Comparison of ENCODE assay signal across 8 cellular contexts in the genomic region with DNA sequence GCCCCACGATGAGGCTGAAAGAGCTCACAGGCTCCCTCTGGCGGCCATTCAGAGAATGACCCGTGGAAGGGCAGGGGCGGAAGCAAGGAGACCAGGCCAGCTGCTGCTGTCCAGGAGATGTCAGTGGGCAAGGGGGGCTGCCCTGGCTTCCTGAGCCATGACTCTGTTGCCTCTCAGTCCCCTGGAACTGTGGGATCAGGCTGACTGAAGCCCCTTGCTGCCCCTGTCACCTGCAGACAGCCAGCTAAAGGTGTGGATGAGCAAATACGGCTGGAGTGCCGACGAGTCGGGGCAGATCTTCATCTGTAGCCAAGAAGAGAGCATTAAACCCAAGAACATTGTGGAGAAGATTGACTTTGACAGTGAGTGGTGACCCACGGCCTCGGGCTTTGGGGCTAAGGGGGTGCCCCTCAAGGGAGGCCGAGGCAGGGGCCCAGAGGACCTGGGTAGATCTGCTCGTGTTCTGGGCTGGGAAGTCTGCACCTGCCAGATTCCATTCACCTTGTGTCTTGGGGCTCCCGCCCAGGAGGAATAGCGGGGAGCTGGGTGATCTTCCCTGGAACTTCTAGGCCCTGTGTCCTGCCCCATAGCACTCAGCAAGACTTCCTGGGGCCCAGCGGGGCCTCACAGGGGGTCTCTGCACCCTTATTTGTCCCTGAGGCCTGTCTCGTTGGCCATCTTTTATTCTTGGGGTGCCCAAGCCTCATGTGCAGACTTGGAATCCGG. TPM values are rescaled to one million over a fixed set of nuclear protein-coding genes. Genes with fewer than 3 reads are reported as not detected.
DNase-seq lines count a peak whose midpoint lies in the region; ATAC-seq and TF ChIP-seq lines count a peak whose summit lies in the region.

No MANE protein-coding gene starts in this region.

- H3K14ac ChIP-seq in neuronal stem cell (ENCODE audit: low read length), result no peak overlapping the region

- H3K18ac ChIP-seq in neuronal stem cell (ENCODE audit: low read length), result peak overlapping the region; percentile 35

- no CpG with 5 or more reads among the region's 17 CpGs for WGBS in neuronal stem cell (ENCODE audit: extremely low coverage in 2 of 2, insufficient read length in 2 of 2, insufficient replicate concordance in 1 of 2), 2 donors

- H2BK5ac ChIP-seq in neuronal stem cell (ENCODE audit: low read length), result peak overlapping the region; percentile 93

- H3K27ac Mint-ChIP-seq in activated T-helper 1 cell treated with anti-CD3 and anti-CD28 coated beads, Interleukin-12 subunit alpha, Interleukin-12 subunit beta, Interleukin-2, Interleukin-4 antibody, amounts not matched to agents 30 ng/mL and 10 ng/mL and 1 ng/mL, durations not matched to agents 14 hours and 24 hours and 36 hours, result peak overlapping the region; percentile 83

- peaks cover 36% of the 10 kb centered on the region for H3K4me1 Mint-ChIP-seq in activated T-helper 1 cell treated with anti-CD3 and anti-CD28 coated beads, Interleukin-12 subunit alpha, Interleukin-12 subunit beta, Interleukin-2, Interleukin-4 antibody, amounts not matched to agents 30 ng/mL and 10 ng/mL and 1 ng/mL, durations not matched to agents 14 hours and 24 hours and 36 hours (ENCODE audit: low read depth)

- H3K27ac ChIP-seq in PC-9 (no peak overlapping the region), neuronal stem cell (replicated peaks; ENCODE audit: low read length) (no peak overlapping the region), thoracic aorta (no peak overlapping the region)

- no peaks in the 10 kb centered on the region for H3K9me2 ChIP-seq in PC-9 (ENCODE audit: insufficient read depth)

- H4K91ac ChIP-seq in neuronal stem cell (ENCODE audit: low read depth, low read length, poor library complexity), result no peak overlapping the region

- H3K9me3 ChIP-seq in PC-9 (ENCODE audit: insufficient read depth, low read depth), result no peaks in the 10 kb centered on the region
- peaks cover 0 to 2% of the 10 kb centered on the region in 2 donors for H3K9me3 ChIP-seq in neuronal stem cell (replicated peaks in 1 of 2; ENCODE audit: control insufficient read depth in 2 of 2, insufficient read depth in 1 of 2, low read depth in 1 of 2, low read length in 2 of 2)
- no peaks in the 10 kb centered on the region for H3K9me3 ChIP-seq in thoracic aorta

- peak overlapping the region; percentile 43 for H3K4me3 Mint-ChIP-seq in activated T-helper 1 cell treated with anti-CD3 and anti-CD28 coated beads, Interleukin-12 subunit alpha, Interleukin-12 subunit beta, Interleukin-2, Interleukin-4 antibody, amounts not matched to agents 30 ng/mL and 10 ng/mL and 1 ng/mL, durations not matched to agents 14 hours and 24 hours and 36 hours

- H3K79me1 ChIP-seq in neuronal stem cell (ENCODE audit: low read depth, low read length), result no peaks in the 10 kb centered on the region

- TF ChIP-seq CTCF in PC-9 (conservative IDR thresholded peaks at IDR 0.05), result peak; percentile 95
- peak; percentile 94 for TF ChIP-seq CTCF in thoracic aorta (IDR thresholded peaks at IDR 0.05)

- H3K4me3 ChIP-seq in PC-9 (no peak overlapping the region), neuronal stem cell (ENCODE audit: low read length in 2 of 2) (no peak overlapping the region), thoracic aorta (no peak overlapping the region)

- peak overlapping the region; percentile 39 for H2BK15ac ChIP-seq in neuronal stem cell (ENCODE audit: low read length)

- H2BK120ac ChIP-seq in neuronal stem cell (ENCODE audit: low read depth, low read length), result no peak overlapping the region

- POLR2A ChIA-PET in PC-9 (lab: Charles Lee; ENCODE audit: unreplicated experiment), result interaction anchor here (0.5 to 0.7 kb wide), 10 partner anchors 13 to 295 kb away, joined by 3 to 17 read pairs (median 4); partner anchors contain the start of gene ACTN4

- H3K9me3 Mint-ChIP-seq in activated T-helper 1 cell treated with anti-CD3 and anti-CD28 coated beads, Interleukin-12 subunit alpha, Interleukin-12 subunit beta, Interleukin-2, Interleukin-4 antibody, amounts not matched to agents 30 ng/mL and 10 ng/mL and 1 ng/mL, durations not matched to agents 14 hours and 24 hours and 36 hours, result no peaks in the 10 kb centered on the region

- no peak overlapping the region for H3K4ac ChIP-seq in neuronal stem cell (ENCODE audit: low read length)

- H3K23ac ChIP-seq in neuronal stem cell (ENCODE audit: low read depth, low read length, poor library complexity), result no peak overlapping the region

- peaks cover 15% of the 10 kb centered on the region; the same call in 1 of the 2 replicates for H3K36me3 ChIP-seq in PC-9 (ENCODE audit: low read depth)
- peaks cover 15 to 53% of the 10 kb centered on the region in 2 donors for H3K36me3 ChIP-seq in neuronal stem cell (replicated peaks in 1 of 2; ENCODE audit: control insufficient read depth in 2 of 2, insufficient read depth in 2 of 2, low read length in 2 of 2)
- H3K36me3 ChIP-seq in thoracic aorta, result peaks cover 23% of the 10 kb centered on the region

- ATAC-seq in thoracic aorta (ENCODE audit: insufficient number of reproducible peaks, low FRiP score, low read depth) (no peak), GM21528 (IDR thresholded peaks at IDR 0.05; ENCODE audit: low FRiP score, unreplicated experiment) (no peak)

- H3K27me3 Mint-ChIP-seq in activated T-helper 1 cell treated with anti-CD3 and anti-CD28 coated beads, Interleukin-12 subunit alpha, Interleukin-12 subunit beta, Interleukin-2, Interleukin-4 antibody, amounts not matched to agents 30 ng/mL and 10 ng/mL and 1 ng/mL, durations not matched to agents 14 hours and 24 hours and 36 hours (ENCODE audit: insufficient read depth), result no peaks in the 10 kb centered on the region

- H3K4me1 ChIP-seq in PC-9 (replicated peaks; ENCODE audit: insufficient read depth) (peaks cover 36% of the 10 kb centered on the region), neuronal stem cell (ENCODE audit: control insufficient read depth in 2 of 2, insufficient read depth in 1 of 2, low read depth in 1 of 2, low read length in 2 of 2) (no peaks in the 10 kb centered on the region), thoracic aorta (ENCODE audit: control insufficient read depth in 1 of 2, low read depth in 2 of 2) (peaks cover 0 to 8% of the 10 kb centered on the region in 2 donors)

- peaks cover 56% of the 10 kb centered on the region; the same call in 1 of the 2 replicates for H3F3A ChIP-seq in PC-9 (ENCODE audit: insufficient read depth, low read depth)

- peaks cover 13% of the 10 kb centered on the region for H3K79me2 ChIP-seq in PC-9 (ENCODE audit: low read depth)

- no peak overlapping the region for H2AFZ ChIP-seq in PC-9
- H2AFZ ChIP-seq in neuronal stem cell (ENCODE audit: low read length), result no peak overlapping the region

- no peaks in the 10 kb centered on the region for H4K20me1 ChIP-seq in PC-9 (ENCODE audit: insufficient read depth)

- peak overlapping the region; percentile 1 for H2BK12ac ChIP-seq in neuronal stem cell (ENCODE audit: low read length)

- H3K27me3 ChIP-seq in PC-9 (ENCODE audit: insufficient read depth, low read depth) (no peaks in the 10 kb centered on the region), neuronal stem cell (ENCODE audit: control insufficient read depth in 3 of 3, insufficient read depth in 3 of 3, low read depth in 1 of 3, low read length in 3 of 3) (no peaks in the 10 kb centered on the region), thoracic aorta (replicated peaks; ENCODE audit: insufficient read depth) (no peaks in the 10 kb centered on the region)

- peak overlapping the region; percentile 3 for H2AK5ac ChIP-seq in neuronal stem cell (ENCODE audit: low read depth, low read length)

- H3K36me3 Mint-ChIP-seq in activated T-helper 1 cell treated with anti-CD3 and anti-CD28 coated beads, Interleukin-12 subunit alpha, Interleukin-12 subunit beta, Interleukin-2, Interleukin-4 antibody, amounts not matched to agents 30 ng/mL and 10 ng/mL and 1 ng/mL, durations not matched to agents 14 hours and 24 hours and 36 hours (ENCODE audit: low read depth), result peaks cover 30% of the 10 kb centered on the region

- intact Hi-C loops in PC-9 (cut with micrococcal nuclease; ENCODE audit: unreplicated experiment), result loop anchor here (1.0 to 10.0 kb wide), 5 partner anchors 78 to 738 kb away; partner anchors contain the start of gene FAM98C
- intact Hi-C loops in activated T-helper 1 cell treated with anti-CD3 and anti-CD28 coated beads, Interleukin-12 subunit alpha, Interleukin-12 subunit beta, Interleukin-2, Interleukin-4 antibody, amounts not matched to agents 30 ng/mL and 10 ng/mL and 1 ng/mL, durations not matched to agents 14 hours and 24 hours and 36 hours (cut with micrococcal nuclease), result loop anchor here (1.0 kb wide), 4 partner anchors 16 to 233 kb away; partner anchors contain the start of gene EIF3K

- CTCF ChIA-PET in PC-9 (lab: Charles Lee), result interaction anchor here (0.5 to 2.0 kb wide), 8 partner anchors 14 to 409 kb away, joined by 3 to 13 read pairs (median 4); partner anchors contain the start of genes FAM98C and HNRNPL

- no peak overlapping the region for H4K8ac ChIP-seq in neuronal stem cell (ENCODE audit: low read depth, low read length)

- no peak overlapping the region for H3K9ac ChIP-seq in neuronal stem cell (ENCODE audit: low read depth, low read length, poor library complexity)

- DNase-seq in AG20443 (ENCODE audit: low spot score) (peak; percentile 88), GM19240 (ENCODE audit: insufficient read length, low spot score) (peak; percentile 72), PC-9 (peak; percentile 46 to 77), fibroblast of gingiva (ENCODE audit: low read depth) (peak; percentile 46), neuronal stem cell (ENCODE audit: low spot score) (peak; percentile 69), thoracic aorta (ENCODE audit: low spot score) (no peak)
- DNase-seq in activated T-helper 1 cell treated with anti-CD3 and anti-CD28 coated beads, Interleukin-12 subunit alpha, Interleukin-12 subunit beta, Interleukin-2, Interleukin-4 antibody, amounts not matched to agents 30 ng/mL and 10 ng/mL and 1 ng/mL, durations not matched to agents 14 hours and 24 hours and 36 hours (ENCODE audit: low spot score), result peak; percentile 68

- no peak overlapping the region for H3K4me2 ChIP-seq in PC-9
- H3K4me2 ChIP-seq in neuronal stem cell (ENCODE audit: insufficient read depth, low read length, poor library complexity, severe bottlenecking), result no peak overlapping the region

- BruUV-seq in PC-9 (replicated peaks; lab: Mats Ljungman, UMichigan), result no TSS peak

RNA-seq across cellular contexts. Expression of gene ACTN4, which starts 12.5 kb away (rescaled TPM):
- 1,066 and 1,233 TPM in 2 replicates for total RNA-seq in PC-9 (2021)
- 281 and 287 TPM in 2 replicates for total RNA-seq in activated T-helper 1 cell treated with anti-CD3 and anti-CD28 coated beads, Interleukin-12 subunit alpha, Interleukin-12 subunit beta, Interleukin-2, Interleukin-4 antibody, amounts not matched to agents 30 ng/mL and 10 ng/mL and 1 ng/mL, durations not matched to agents 14 hours and 24 hours and 36 hours
- 205 TPM for polyA plus RNA-seq in neuronal stem cell (2013, experiment 1 of 2)
- polyA plus RNA-seq in neuronal stem cell (2013, experiment 2 of 2), result 200 TPM
- total RNA-seq in thoracic aorta, result 1,000 to 10,000 TPM in 1 of 2 donors, 100 to 1,000 TPM in 1; 668 to 1,387 TPM

RNA-seq across cellular contexts. Expression of gene EIF3K, which starts 15.9 kb away (rescaled TPM):
- total RNA-seq in PC-9 (2021) (230 and 292 TPM in 2 replicates), thoracic aorta (100 to 1,000 TPM; 237 to 302 TPM)
- total RNA-seq in activated T-helper 1 cell treated with anti-CD3 and anti-CD28 coated beads, Interleukin-12 subunit alpha, Interleukin-12 subunit beta, Interleukin-2, Interleukin-4 antibody, amounts not matched to agents 30 ng/mL and 10 ng/mL and 1 ng/mL, durations not matched to agents 14 hours and 24 hours and 36 hours, result 309 and 326 TPM in 2 replicates
- polyA plus RNA-seq in neuronal stem cell (2013, experiment 1 of 2), result 218 TPM
- 210 TPM for polyA plus RNA-seq in neuronal stem cell (2013, experiment 2 of 2)

RNA-seq across cellular contexts. Expression of gene MAP4K1, which starts 17.2 kb away (rescaled TPM):
- total RNA-seq in PC-9 (2021) (3.5 and 6.8 TPM in 2 replicates), thoracic aorta (10 to 100 TPM in 1 of 2 donors, 1 to 10 TPM in 1; 4.6 to 33.7 TPM)
- total RNA-seq in activated T-helper 1 cell treated with anti-CD3 and anti-CD28 coated beads, Interleukin-12 subunit alpha, Interleukin-12 subunit beta, Interleukin-2, Interleukin-4 antibody, amounts not matched to agents 30 ng/mL and 10 ng/mL and 1 ng/mL, durations not matched to agents 14 hours and 24 hours and 36 hours, result 159 and 182 TPM in 2 replicates
- 3.0 TPM for polyA plus RNA-seq in neuronal stem cell (2013, experiment 1 of 2)
- polyA plus RNA-seq in neuronal stem cell (2013, experiment 2 of 2), result 3.5 TPM
